ENCODE assay signal across 15 cellular contexts in genomic region chr21:42983102-42983501, GRCh38. TPM values are rescaled to one million over a fixed set of nuclear protein-coding genes. Genes with fewer than 3 reads are reported as not detected.
DNase-seq lines count a peak whose midpoint lies in the region; ATAC-seq and TF ChIP-seq lines count a peak whose summit lies in the region.
"Had no signal": no experiment of that assay in that cellular context is flagged by ENCODE, and none has a peak within 500 bp of the region (broad histone marks: within the 10 kb centered on the region; RNA-seq: fewer than 3 reads in every experiment).

No MANE protein-coding gene starts in this region.

- H3K79me2 ChIP-seq in OCI-LY1 (ENCODE audit: insufficient read depth, low read length) = peaks cover 20% of the 10 kb centered on the region

- peak overlapping the region; percentile 26 to 45 for H3K27ac Mint-ChIP-seq in natural killer cell treated with Interleukin-12 subunit alpha and Interleukin-12 subunit beta and Interleukin-15 and Interleukin-18, amount 100 ng/mL, for 72 hours
- H3K27ac Mint-ChIP-seq in natural killer cell (peak overlapping the region in 1 of 2 donors; percentile 6), type B pancreatic cell (no peak overlapping the region)
- peak overlapping the region; percentile 33 to 49 for H3K27ac Mint-ChIP-seq in effector memory CD8-positive, alpha-beta T cell
- H3K27ac Mint-ChIP-seq: B cell, IgD-negative memory B cell had no signal

- no peaks in the 10 kb centered on the region for H3K27me3 ChIP-seq in OCI-LY1 (ENCODE audit: insufficient read depth, low read length)
- H3K27me3 ChIP-seq: sigmoid colon had no signal

- H4K20me1 ChIP-seq in OCI-LY1 (ENCODE audit: insufficient read depth, low read length) = no peaks in the 10 kb centered on the region

- TF ChIP-seq CTCF in natural killer cell (IDR thresholded peaks at IDR 0.05) (no peak), OCI-LY1 (IDR thresholded peaks at IDR 0.05; ENCODE audit: low read length) (no peak), type B pancreatic cell (conservative IDR thresholded peaks at IDR 0.05) (no peak)

- no peak overlapping the region for H3K4me3 ChIP-seq in OCI-LY1 (ENCODE audit: low read depth, low read length, poor library complexity, severe bottlenecking)
- H3K4me3 ChIP-seq: sigmoid colon had no signal

- peaks cover 5% of the 10 kb centered on the region for H3K36me3 Mint-ChIP-seq in natural killer cell treated with Interleukin-12 subunit alpha and Interleukin-12 subunit beta and Interleukin-15 and Interleukin-18, amount 100 ng/mL, for 72 hours
- H3K36me3 Mint-ChIP-seq in natural killer cell (no peaks in the 10 kb centered on the region), type B pancreatic cell (peaks cover 13% of the 10 kb centered on the region)
- peaks cover 9% of the 10 kb centered on the region for H3K36me3 Mint-ChIP-seq in effector memory CD8-positive, alpha-beta T cell (ENCODE audit: insufficient read depth)
- H3K36me3 Mint-ChIP-seq: IgD-negative memory B cell had no signal

- H3K9me2 ChIP-seq in OCI-LY1 (ENCODE audit: low read depth, low read length) = no peaks in the 10 kb centered on the region

- peaks cover 35% of the 10 kb centered on the region for H3K4me1 ChIP-seq in OCI-LY1 (ENCODE audit: insufficient read depth, low read length, severe bottlenecking)

- no peaks in the 10 kb centered on the region for H3K27me3 Mint-ChIP-seq in natural killer cell treated with Interleukin-12 subunit alpha and Interleukin-12 subunit beta and Interleukin-15 and Interleukin-18, amount 100 ng/mL, for 72 hours
- H3K27me3 Mint-ChIP-seq in natural killer cell (ENCODE audit: low read depth in 2 of 2) (no peaks in the 10 kb centered on the region), type B pancreatic cell (no peaks in the 10 kb centered on the region)
- no peaks in the 10 kb centered on the region for H3K27me3 Mint-ChIP-seq in effector memory CD8-positive, alpha-beta T cell
- H3K27me3 Mint-ChIP-seq: B cell had no signal

- no peaks in the 10 kb centered on the region for H3K9me3 Mint-ChIP-seq in natural killer cell treated with Interleukin-12 subunit alpha and Interleukin-12 subunit beta and Interleukin-15 and Interleukin-18, amount 100 ng/mL, for 72 hours
- H3K9me3 Mint-ChIP-seq in natural killer cell (no peaks in the 10 kb centered on the region), type B pancreatic cell (no peaks in the 10 kb centered on the region)
- H3K9me3 Mint-ChIP-seq in effector memory CD8-positive, alpha-beta T cell = no peaks in the 10 kb centered on the region
- H3K9me3 Mint-ChIP-seq: IgD-negative memory B cell had no signal

- H3F3A ChIP-seq in OCI-LY1 (ENCODE audit: insufficient read depth, low read length) = no peaks in the 10 kb centered on the region; the same call in 1 of the 2 replicates

- H3K9ac ChIP-seq in OCI-LY1 (ENCODE audit: low read length) = no peak overlapping the region

- H3K4me1 Mint-ChIP-seq in natural killer cell treated with Interleukin-12 subunit alpha and Interleukin-12 subunit beta and Interleukin-15 and Interleukin-18, amount 100 ng/mL, for 72 hours (ENCODE audit: low read depth in 2 of 2) = peaks cover 30 to 31% of the 10 kb centered on the region in 2 donors
- peaks cover 17 to 29% of the 10 kb centered on the region in 2 donors for H3K4me1 Mint-ChIP-seq in natural killer cell
- peaks cover 23 to 28% of the 10 kb centered on the region in 2 donors for H3K4me1 Mint-ChIP-seq in effector memory CD8-positive, alpha-beta T cell (ENCODE audit: low read depth in 2 of 2)
- H3K4me1 Mint-ChIP-seq in type B pancreatic cell (ENCODE audit: unreplicated experiment) = peaks cover 16% of the 10 kb centered on the region

- intact Hi-C loops in natural killer cell (cut with micrococcal nuclease) = no loop called here

- no peak for DNase-seq in natural killer cell treated with Interleukin-12 subunit alpha and Interleukin-12 subunit beta and Interleukin-15 and Interleukin-18, amount 100 ng/mL, for 72 hours (ENCODE audit: low spot score)
- no peak for DNase-seq in natural killer cell
- no peak for DNase-seq in effector memory CD8-positive, alpha-beta T cell
- no peak for DNase-seq in type B pancreatic cell (ENCODE audit: extremely low spot score, unreplicated experiment)
- DNase-seq in caudate nucleus (lab: John Stamatoyannopoulos, UW) = no peak
- DNase-seq: left colon, NCI-H146, sigmoid colon had no signal

- no peak overlapping the region for H2AFZ ChIP-seq in OCI-LY1 (ENCODE audit: low read length)

- H3K27ac ChIP-seq in OCI-LY1 (ENCODE audit: low read depth, low read length, poor library complexity, severe bottlenecking) = peak overlapping the region; percentile 20
- H3K27ac ChIP-seq in caudate nucleus (ENCODE audit: low read depth, low read length) = no peak overlapping the region
- H3K27ac ChIP-seq: sigmoid colon, VCaP had no signal

- no peak for ATAC-seq in natural killer cell treated with Interleukin-12 subunit alpha and Interleukin-12 subunit beta and Interleukin-15 and Interleukin-18, amount 100 ng/mL, for 72 hours
- ATAC-seq in natural killer cell (no peak), GM19397 (IDR thresholded peaks at IDR 0.05; ENCODE audit: unreplicated experiment) (no peak), GM19328 (IDR thresholded peaks at IDR 0.05; ENCODE audit: unreplicated experiment) (no peak)
- ATAC-seq in effector memory CD8-positive, alpha-beta T cell (replicated peaks) = no peak
- ATAC-seq: left colon had no signal

- 0 out of 2 replicates have a peak overlapping the region, but pooled peaks have one; percentile 16 for H3K4me2 ChIP-seq in OCI-LY1 (ENCODE audit: low read length)

- H3K36me3 ChIP-seq in OCI-LY1 (ENCODE audit: insufficient read depth, low read length) = peaks cover 8% of the 10 kb centered on the region

- peak overlapping the region; percentile 13 for H3K4me3 Mint-ChIP-seq in natural killer cell treated with Interleukin-12 subunit alpha and Interleukin-12 subunit beta and Interleukin-15 and Interleukin-18, amount 100 ng/mL, for 72 hours
- H3K4me3 Mint-ChIP-seq in natural killer cell (no peak overlapping the region), type B pancreatic cell (peak overlapping the region; percentile 50)
- H3K4me3 Mint-ChIP-seq in effector memory CD8-positive, alpha-beta T cell = no peak overlapping the region
- H3K4me3 Mint-ChIP-seq: B cell had no signal

- no peaks in the 10 kb centered on the region for H3K9me3 ChIP-seq in OCI-LY1 (ENCODE audit: low read length)
- H3K9me3 ChIP-seq: sigmoid colon had no signal

RNA-seq across cellular contexts. Expression of gene PKNOX1, which starts 8.7 kb away (rescaled TPM):
- 10 to 100 TPM; 26.0 to 33.8 TPM for total RNA-seq in natural killer cell treated with Interleukin-12 subunit alpha and Interleukin-12 subunit beta and Interleukin-15 and Interleukin-18, amount 100 ng/mL, for 72 hours
- total RNA-seq in natural killer cell (10 to 100 TPM; 19.1 to 25.5 (median 21.5) TPM), type B pancreatic cell (ENCODE audit: low replicate concordance) (14.6 and 25.4 TPM in 2 replicates)

RNA-seq across cellular contexts. Expression of gene ERVH48-1, which starts 57.7 kb away (rescaled TPM):
- not detected for total RNA-seq in natural killer cell treated with Interleukin-12 subunit alpha and Interleukin-12 subunit beta and Interleukin-15 and Interleukin-18, amount 100 ng/mL, for 72 hours
- not detected for total RNA-seq in natural killer cell
- total RNA-seq in type B pancreatic cell (ENCODE audit: low replicate concordance) = 1.8 TPM in 1 of 2 replicates, not detected in the other
- total RNA-seq: B cell, left colon, sigmoid colon, SK-MEL-5 had no signal

Comparison
In these comparisons a context has a peak if more than half of its experiments do, and no peak if none do; other contexts are left out.
1. H3K4me3 Mint-ChIP-seq: peak in natural killer cell treated with Interleukin-12 subunit alpha and Interleukin-12 subunit beta and Interleukin-15 and Interleukin-18, amount 100 ng/mL, for 72 hours (single experiment) and type B pancreatic cell (single experiment); none in natural killer cell (single experiment) and effector memory CD8-positive, alpha-beta T cell (0 of 2).